ENCODE assay signal across 25 cellular contexts in the genomic region with DNA sequence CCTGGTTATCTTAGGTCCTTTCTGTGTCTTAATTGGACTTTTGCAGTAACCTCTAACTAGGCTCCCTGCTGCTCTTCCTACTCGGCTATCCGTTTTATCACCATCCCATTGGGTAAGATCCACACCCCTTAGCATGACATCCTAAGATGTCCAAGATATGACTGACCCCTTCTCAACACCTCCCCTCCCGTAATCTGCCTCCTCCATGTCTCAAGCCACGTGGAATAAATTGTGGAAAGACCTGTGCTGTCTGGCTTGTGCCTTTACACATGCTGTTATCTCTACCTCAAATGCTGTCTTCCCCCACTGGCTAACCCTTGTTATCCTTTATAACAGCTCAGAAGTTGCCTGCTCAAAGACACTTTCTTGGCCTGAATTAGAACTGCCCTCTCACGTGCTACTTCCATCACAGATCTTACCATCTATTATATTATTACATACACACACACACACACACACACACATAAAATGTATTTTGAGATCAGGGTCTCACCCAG. TPM values are rescaled to one million over a fixed set of nuclear protein-coding genes. Genes with fewer than 3 reads are reported as not detected.
DNase-seq lines count a peak whose midpoint lies in the region; ATAC-seq and TF ChIP-seq lines count a peak whose summit lies in the region.
"Had no signal": no experiment of that assay in that cellular context is flagged by ENCODE, and none has a peak within 500 bp of the region (broad histone marks: within the 10 kb centered on the region; RNA-seq: fewer than 3 reads in every experiment).

No MANE protein-coding gene starts in this region.

- no peak overlapping the region for H3K4me3 Mint-ChIP-seq in T-helper 1 cell treated with Interleukin-12 subunit alpha and Interleukin-12 subunit beta and Interleukin-4 antibody, amounts not matched to agents 30 μg/mL and 1 μg/mL, for 36 hours
- H3K4me3 Mint-ChIP-seq in activated CD8-positive, alpha-beta T cell treated with anti-CD3 and anti-CD28 coated beads for 36 hours: no peak overlapping the region
- no peak overlapping the region for H3K4me3 Mint-ChIP-seq in memory B cell
- H3K4me3 Mint-ChIP-seq: naive B cell had no signal

- no peak overlapping the region for H3K9ac ChIP-seq in HCT116 (ENCODE audit: low read length)

- ATAC-seq in HCT116: no peak
- no peak for ATAC-seq in activated CD8-positive, alpha-beta T cell treated with anti-CD3 and anti-CD28 coated beads for 36 hours
- ATAC-seq in memory B cell (ENCODE audit: low read depth): no peak
- ATAC-seq: heart right ventricle had no signal

- H3K27ac Mint-ChIP-seq in T-helper 1 cell treated with Interleukin-12 subunit alpha and Interleukin-12 subunit beta and Interleukin-4 antibody, amounts not matched to agents 30 μg/mL and 1 μg/mL, for 36 hours: peak overlapping the region; percentile 10
- H3K27ac Mint-ChIP-seq in activated CD8-positive, alpha-beta T cell treated with anti-CD3 and anti-CD28 coated beads for 36 hours: peak overlapping the region; percentile 37
- peak overlapping the region; percentile 43 for H3K27ac Mint-ChIP-seq in memory B cell

- POLR2A ChIA-PET in HCT116 (lab: Charles Lee): no interaction called here
- POLR2A ChIA-PET in activated CD8-positive, alpha-beta T cell treated with anti-CD3 and anti-CD28 coated beads for 36 hours (lab: Charles Lee): no interaction called here

- no peak for TF ChIP-seq POLR2A in HCT116 (IDR thresholded peaks at IDR 0.05; ENCODE audit: borderline replicate concordance, extremely low read depth, insufficient read depth, insufficient read length)

- H3K27me3 ChIP-seq in HCT116 (ENCODE audit: insufficient read depth, low read length): no peaks in the 10 kb centered on the region
- H3K27me3 ChIP-seq: BE2C, heart right ventricle, SJCRH30, testis had no signal

- peaks cover 31 to 39% of the 10 kb centered on the region in 2 experiments for H3K36me3 ChIP-seq in HCT116 (ENCODE audit: control insufficient read depth in 1 of 2, insufficient read depth in 2 of 2, low read length in 2 of 2)
- H3K36me3 ChIP-seq: prostate gland had no signal

- BruUV-seq in HCT116 (replicated peaks; lab: Mats Ljungman, UMichigan): TSS peak; percentile 4

- H3K4me1 ChIP-seq in HCT116 (ENCODE audit: control insufficient read depth in 1 of 2, insufficient read depth in 2 of 2, low read length in 2 of 2): 0 out of 4 replicates have a peak, but pooled peaks cover 0 to 4% of the 10 kb centered on the region in 2 experiments
- H3K4me1 ChIP-seq: HAP-1, SJCRH30 had no signal

- no peak overlapping the region for H3K4me2 ChIP-seq in HCT116 (ENCODE audit: low read length)
- H3K4me2 ChIP-seq: PC-9 had no signal

- no peaks in the 10 kb centered on the region for H3K9me3 ChIP-seq in HCT116 (ENCODE audit: control insufficient read depth in 1 of 2, insufficient read depth in 1 of 2, low read depth in 1 of 2, low read length in 2 of 2)
- H3K9me3 ChIP-seq: BE2C, HAP-1, heart right ventricle, prostate gland, SJCRH30, testis had no signal

- CTCF ChIA-PET in HCT116 (lab: Charles Lee): no interaction called here
- CTCF ChIA-PET in activated CD8-positive, alpha-beta T cell treated with anti-CD3 and anti-CD28 coated beads for 36 hours (lab: Charles Lee): interaction anchor here (0.8 to 1.7 kb wide), 2 partner anchors 11 to 19 kb away, joined by 3 to 4 read pairs; no protein-coding TSS in a partner anchor

- H3K27me3 Mint-ChIP-seq in T-helper 1 cell treated with Interleukin-12 subunit alpha and Interleukin-12 subunit beta and Interleukin-4 antibody, amounts not matched to agents 30 μg/mL and 1 μg/mL, for 36 hours (ENCODE audit: low read depth): no peaks in the 10 kb centered on the region
- no peaks in the 10 kb centered on the region for H3K27me3 Mint-ChIP-seq in activated CD8-positive, alpha-beta T cell treated with anti-CD3 and anti-CD28 coated beads for 36 hours
- H3K27me3 Mint-ChIP-seq in memory B cell: no peaks in the 10 kb centered on the region
- H3K27me3 Mint-ChIP-seq: naive B cell had no signal

- no peaks in the 10 kb centered on the region for H3K9me3 Mint-ChIP-seq in T-helper 1 cell treated with Interleukin-12 subunit alpha and Interleukin-12 subunit beta and Interleukin-4 antibody, amounts not matched to agents 30 μg/mL and 1 μg/mL, for 36 hours
- H3K9me3 Mint-ChIP-seq in activated CD8-positive, alpha-beta T cell treated with anti-CD3 and anti-CD28 coated beads for 36 hours: no peaks in the 10 kb centered on the region
- no peaks in the 10 kb centered on the region for H3K9me3 Mint-ChIP-seq in memory B cell
- H3K9me3 Mint-ChIP-seq: naive B cell had no signal

- TF ChIP-seq CTCF in HCT116 (IDR thresholded peaks at IDR 0.05 in 2 of 3, conservative IDR thresholded peaks at IDR 0.05 in 1 of 3; ENCODE audit: borderline replicate concordance in 1 of 3, insufficient read depth in 1 of 3, low read depth in 2 of 3, low read length in 2 of 3): no peak
- no peak for TF ChIP-seq CTCF in activated CD8-positive, alpha-beta T cell treated with anti-CD3 and anti-CD28 coated beads for 36 hours (IDR thresholded peaks at IDR 0.05)

- H3K79me2 ChIP-seq in HCT116 (ENCODE audit: insufficient read depth, low read length): peaks cover 17% of the 10 kb centered on the region; the same call in 1 of the 2 replicates

- RAD21 ChIA-PET in HCT116 (lab: Charles Lee; ENCODE audit: low non-redundant PET in 1 of 2, low total read pairs in 2 of 2, uncharacterized antibody in 2 of 2, unreplicated experiment in 2 of 2): no interaction called here

- no peak overlapping the region for H3K27ac ChIP-seq in HCT116 (ENCODE audit: low read depth, low read length)
- H3K27ac ChIP-seq: heart right ventricle, PC-9, prostate gland, SJCRH30, testis had no signal

- no peaks in the 10 kb centered on the region for H3K9me2 ChIP-seq in HCT116 (ENCODE audit: insufficient read depth)

- H3K4me3 ChIP-seq in HCT116 (replicated peaks in 1 of 2; ENCODE audit: low read depth in 1 of 2, low read length in 2 of 2): no peak overlapping the region
- H3K4me3 ChIP-seq: HAP-1, heart right ventricle, lung, PC-9, prostate gland, SJCRH30, testis had no signal

- no peak overlapping the region for H2AFZ ChIP-seq in HCT116 (ENCODE audit: low read depth, low read length, poor library complexity, severe bottlenecking)
- H2AFZ ChIP-seq: PC-9 had no signal

- H4K20me1 ChIP-seq in HCT116 (ENCODE audit: insufficient read depth): no peaks in the 10 kb centered on the region

- H3K36me3 Mint-ChIP-seq in T-helper 1 cell treated with Interleukin-12 subunit alpha and Interleukin-12 subunit beta and Interleukin-4 antibody, amounts not matched to agents 30 μg/mL and 1 μg/mL, for 36 hours (ENCODE audit: low read depth): peaks cover 44% of the 10 kb centered on the region
- peaks cover 48% of the 10 kb centered on the region for H3K36me3 Mint-ChIP-seq in activated CD8-positive, alpha-beta T cell treated with anti-CD3 and anti-CD28 coated beads for 36 hours (ENCODE audit: low read depth)
- peaks cover 25% of the 10 kb centered on the region for H3K36me3 Mint-ChIP-seq in memory B cell

- TF ChIP-seq RAD21 in HCT116 (IDR thresholded peaks at IDR 0.05; ENCODE audit: low read depth): no peak

- DNase-seq in T-helper 1 cell (no peak), HCT116 (ENCODE audit: low read depth, low spot score) (no peak), memory B cell (ENCODE audit: low spot score in 2 of 2) (no peak), NCI-H2029 (lab: John Stamatoyannopoulos, UW) (no peak), CD1c-positive myeloid dendritic cell (ENCODE audit: extremely low spot score) (no peak)
- no peak for DNase-seq in activated CD8-positive, alpha-beta T cell treated with anti-CD3 and anti-CD28 coated beads for 36 hours
- DNase-seq in activated effector memory CD4-positive, alpha-beta T cell treated with Interleukin-2 at 50 U/mL for 16 hours: no peak
- DNase-seq: 8988T; activated CD4-positive, alpha-beta T cell treated with anti-CD3 and anti-CD28 coated beads for 48 hours; amygdala; BE2C; effector CD8-positive, alpha-beta T cell; heart right ventricle; KG1; naive B cell; NCI-H69; PC-9; SJCRH30; stimulated activated CD4-positive, alpha-beta T cell treated with anti-CD3 and anti-CD28 coated beads, Interleukin-4, amount 100 ng/mL, for 4 hours; T-helper 9 cell; testis had no signal

- intact Hi-C loops in HCT116 (cut with micrococcal nuclease): no loop called here
- intact Hi-C loops in activated CD8-positive, alpha-beta T cell treated with anti-CD3 and anti-CD28 coated beads for 36 hours (cut with micrococcal nuclease): no loop called here

- H3K4me1 Mint-ChIP-seq in T-helper 1 cell treated with Interleukin-12 subunit alpha and Interleukin-12 subunit beta and Interleukin-4 antibody, amounts not matched to agents 30 μg/mL and 1 μg/mL, for 36 hours (ENCODE audit: low read depth): peaks cover 9% of the 10 kb centered on the region
- peaks cover 17% of the 10 kb centered on the region for H3K4me1 Mint-ChIP-seq in activated CD8-positive, alpha-beta T cell treated with anti-CD3 and anti-CD28 coated beads for 36 hours (ENCODE audit: low read depth)
- peaks cover 22% of the 10 kb centered on the region for H3K4me1 Mint-ChIP-seq in memory B cell

TF ChIP-seq in HCT116, 20 proteins besides CTCF, POLR2A, EP300 and RAD21 (continues in another document):
- TF ChIP-seq CBX3 (IDR thresholded peaks at IDR 0.05; ENCODE audit: low read depth) (no peak), JUND (IDR thresholded peaks at IDR 0.05) (no peak), YY1 (IDR thresholded peaks at IDR 0.05; ENCODE audit: extremely low read depth, insufficient replicate concordance, low read depth, low read length) (no peak), EGR1 (IDR thresholded peaks at IDR 0.05; ENCODE audit: low read depth) (no peak), SRF (IDR thresholded peaks at IDR 0.05; ENCODE audit: low read depth) (no peak), ZNF274 (IDR thresholded peaks at IDR 0.05; ENCODE audit: low read depth, low read length) (no peak), SIN3A (IDR thresholded peaks at IDR 0.05; ENCODE audit: low read depth) (no peak), CEBPB (IDR thresholded peaks at IDR 0.05; ENCODE audit: low read depth) (no peak), TCF7L2 (IDR thresholded peaks at IDR 0.05; ENCODE audit: borderline replicate concordance, extremely low read depth, insufficient read depth, insufficient read length) (no peak)

RNA-seq across cellular contexts. Expression of gene EIF2S2, which starts 26.5 kb away (rescaled TPM):
- 121 TPM for total RNA-seq in HCT116 (2021; ENCODE audit: unreplicated experiment)
- 76.3 and 109 TPM in 2 replicates for polyA plus RNA-seq in HCT116 (2012)
- total RNA-seq in activated CD8-positive, alpha-beta T cell treated with anti-CD3 and anti-CD28 coated beads for 36 hours: 100 to 1,000 TPM; 161 to 164 TPM
